Comparison of ENCODE assay signal across 19 cellular contexts in the genomic region with DNA sequence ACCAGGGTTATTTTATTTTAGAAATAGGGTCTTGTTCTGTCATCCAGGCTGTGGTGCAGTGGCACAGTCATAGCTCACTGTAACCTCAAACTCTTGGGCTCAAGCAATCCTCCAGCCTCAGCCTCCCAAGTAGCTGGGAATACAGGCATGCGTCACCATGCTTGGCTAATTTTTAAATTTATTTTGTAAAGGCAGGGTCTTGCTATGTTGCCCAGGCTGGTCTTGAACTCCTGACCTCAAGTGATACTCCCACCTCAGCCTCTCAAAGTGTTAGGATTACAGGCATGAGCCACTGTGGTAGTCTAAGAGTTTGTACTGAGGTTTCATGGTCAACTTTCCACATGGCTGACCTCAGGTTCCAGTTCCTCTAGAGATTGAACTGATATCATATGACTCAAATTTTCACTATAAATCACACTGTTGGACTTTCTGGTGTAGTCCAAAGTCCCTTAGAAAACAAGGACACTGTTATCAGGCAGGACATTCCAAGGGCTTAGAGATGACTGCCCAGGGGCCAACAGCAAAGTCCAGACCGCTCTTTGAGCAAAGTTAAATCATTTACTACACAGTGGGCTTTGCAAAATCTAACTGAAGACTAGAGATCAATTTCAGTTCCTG.
DNase-seq lines count a peak whose midpoint lies in the region; ATAC-seq and TF ChIP-seq lines count a peak whose summit lies in the region.
"Had no signal": no experiment of that assay in that cellular context is flagged by ENCODE, and none has a peak within 500 bp of the region (broad histone marks: within the 10 kb centered on the region; RNA-seq: fewer than 3 reads in every experiment).

No MANE protein-coding gene starts in this region.

- no peaks in the 10 kb centered on the region for H3K36me3 Mint-ChIP-seq in endothelial cell (ENCODE audit: low read depth, unreplicated experiment)
- H3K36me3 Mint-ChIP-seq: CD14-positive monocyte; stimulated activated effector memory CD8-positive, alpha-beta T cell treated with anti-CD3 and anti-CD28 coated beads, Interleukin-12 subunit alpha, Interleukin-12 subunit beta, amount 100 ng/mL, for 72 hours had no signal

- no peak overlapping the region for H3K9ac ChIP-seq in liver (ENCODE audit: low read depth in 1 of 2, low read length in 2 of 2)

- TF ChIP-seq CTCF in liver (IDR thresholded peaks at IDR 0.05; ENCODE audit: low read depth, low read length, missing input control) (no peak), endothelial cell (IDR thresholded peaks at IDR 0.05; ENCODE audit: unreplicated experiment) (no peak)

- WGBS in liver, result 79% methylated on average over 2 of the region's 2 CpGs

- H3K27me3 Mint-ChIP-seq in endothelial cell (ENCODE audit: unreplicated experiment), result peaks cover 2% of the 10 kb centered on the region

- ATAC-seq in GM18519 (IDR thresholded peaks at IDR 0.05; ENCODE audit: low FRiP score, unreplicated experiment) (peak; percentile 73), GM21786 (IDR thresholded peaks at IDR 0.05; ENCODE audit: unreplicated experiment) (peak; percentile 76), HG03432 (IDR thresholded peaks at IDR 0.05; ENCODE audit: unreplicated experiment) (peak; percentile 87)
- ATAC-seq: lower lobe of right lung; Right ventricle myocardium inferior; stimulated activated effector memory CD8-positive, alpha-beta T cell treated with anti-CD3 and anti-CD28 coated beads, Interleukin-12 subunit alpha, Interleukin-12 subunit beta, amount 100 ng/mL, for 72 hours had no signal

- no peak for DNase-seq in GOT3 (lab: John Stamatoyannopoulos, UW)
- no peak for DNase-seq in D341Med (ENCODE audit: low spot score)
- DNase-seq in GF-D8 (lab: John Stamatoyannopoulos, UW), result no peak
- no peak for DNase-seq in endothelial cell (ENCODE audit: low spot score)
- DNase-seq: activated CD8-positive, alpha-beta memory T cell treated with anti-CD3 and anti-CD28 coated beads, Interleukin-2, amount 50 U/mL, for 4 hours; effector memory CD4-positive, alpha-beta T cell; glutamatergic neuron; lower lobe of right lung; NCI-H1048; NCI-H524 treated with DMSO at 0.1 percent for 48 hours; occipital lobe had no signal

- no peaks in the 10 kb centered on the region for H3K36me3 ChIP-seq in liver (ENCODE audit: control insufficient read depth in 4 of 4, insufficient read depth in 3 of 4, low read depth in 1 of 4, low read length in 3 of 4)
- H3K36me3 ChIP-seq: ascending aorta, lower lobe of right lung had no signal

- H3K4me3 ChIP-seq in liver (ENCODE audit: low read depth in 1 of 3, low read length in 3 of 3), result no peak overlapping the region
- H3K4me3 ChIP-seq: ascending aorta, lower lobe of right lung had no signal

- H3K9me3 ChIP-seq in liver (ENCODE audit: control insufficient read depth in 4 of 4, low read length in 3 of 4), result no peaks in the 10 kb centered on the region
- H3K9me3 ChIP-seq: ascending aorta, lower lobe of right lung had no signal

- no peaks in the 10 kb centered on the region for H3K27me3 ChIP-seq in liver (ENCODE audit: control insufficient read depth in 4 of 4, insufficient read depth in 4 of 4, low read length in 3 of 4)
- H3K27me3 ChIP-seq: ascending aorta had no signal

- TF ChIP-seq RAD21 in liver (IDR thresholded peaks at IDR 0.05), result no peak

- H3K4me1 Mint-ChIP-seq in endothelial cell (ENCODE audit: unreplicated experiment), result peaks cover 5% of the 10 kb centered on the region
- H3K4me1 Mint-ChIP-seq: CD14-positive monocyte; stimulated activated effector memory CD8-positive, alpha-beta T cell treated with anti-CD3 and anti-CD28 coated beads, Interleukin-12 subunit alpha, Interleukin-12 subunit beta, amount 100 ng/mL, for 72 hours had no signal

- H3K27ac Mint-ChIP-seq in endothelial cell (ENCODE audit: unreplicated experiment), result no peak overlapping the region
- H3K27ac Mint-ChIP-seq: stimulated activated effector memory CD8-positive, alpha-beta T cell treated with anti-CD3 and anti-CD28 coated beads, Interleukin-12 subunit alpha, Interleukin-12 subunit beta, amount 100 ng/mL, for 72 hours had no signal

- no peaks in the 10 kb centered on the region for H3K9me3 Mint-ChIP-seq in endothelial cell (ENCODE audit: unreplicated experiment)
- H3K9me3 Mint-ChIP-seq: CD14-positive monocyte; stimulated activated effector memory CD8-positive, alpha-beta T cell treated with anti-CD3 and anti-CD28 coated beads, Interleukin-12 subunit alpha, Interleukin-12 subunit beta, amount 100 ng/mL, for 72 hours had no signal

- no peak overlapping the region for H3K4me3 Mint-ChIP-seq in endothelial cell (ENCODE audit: unreplicated experiment)
- H3K4me3 Mint-ChIP-seq: stimulated activated effector memory CD8-positive, alpha-beta T cell treated with anti-CD3 and anti-CD28 coated beads, Interleukin-12 subunit alpha, Interleukin-12 subunit beta, amount 100 ng/mL, for 72 hours had no signal

- H3K4me1 ChIP-seq in liver (ENCODE audit: control insufficient read depth in 4 of 4, insufficient read depth in 4 of 4, low read length in 3 of 4), result no peaks in the 10 kb centered on the region
- H3K4me1 ChIP-seq: ascending aorta, lower lobe of right lung had no signal

- H3K27ac ChIP-seq in liver (ENCODE audit: low read depth in 1 of 2, low read length in 2 of 2), result no peak overlapping the region
- H3K27ac ChIP-seq: ascending aorta, lower lobe of right lung had no signal

TF ChIP-seq in liver, 16 proteins besides CTCF, POLR2A, EP300 and RAD21:
- TF ChIP-seq HNF4A (conservative IDR thresholded peaks at IDR 0.05) (peak; percentile 4 to 60), FOXA1 (IDR thresholded peaks at IDR 0.05) (no peak), SP1 (IDR thresholded peaks at IDR 0.05) (no peak), YY1 (IDR thresholded peaks at IDR 0.05) (no peak), RXRA (IDR thresholded peaks at IDR 0.05) (no peak), FOXA2 (IDR thresholded peaks at IDR 0.05) (no peak)
- TF ChIP-seq, protein P1, sequence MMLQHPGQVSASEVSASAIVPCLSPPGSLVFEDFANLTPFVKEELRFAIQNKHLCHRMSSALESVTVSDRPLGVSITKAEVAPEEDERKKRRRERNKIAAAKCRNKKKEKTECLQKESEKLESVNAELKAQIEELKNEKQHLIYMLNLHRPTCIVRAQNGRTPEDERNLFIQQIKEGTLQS (IDR thresholded peaks at IDR 0.05), result no peak
- TF ChIP-seq, protein P2, sequence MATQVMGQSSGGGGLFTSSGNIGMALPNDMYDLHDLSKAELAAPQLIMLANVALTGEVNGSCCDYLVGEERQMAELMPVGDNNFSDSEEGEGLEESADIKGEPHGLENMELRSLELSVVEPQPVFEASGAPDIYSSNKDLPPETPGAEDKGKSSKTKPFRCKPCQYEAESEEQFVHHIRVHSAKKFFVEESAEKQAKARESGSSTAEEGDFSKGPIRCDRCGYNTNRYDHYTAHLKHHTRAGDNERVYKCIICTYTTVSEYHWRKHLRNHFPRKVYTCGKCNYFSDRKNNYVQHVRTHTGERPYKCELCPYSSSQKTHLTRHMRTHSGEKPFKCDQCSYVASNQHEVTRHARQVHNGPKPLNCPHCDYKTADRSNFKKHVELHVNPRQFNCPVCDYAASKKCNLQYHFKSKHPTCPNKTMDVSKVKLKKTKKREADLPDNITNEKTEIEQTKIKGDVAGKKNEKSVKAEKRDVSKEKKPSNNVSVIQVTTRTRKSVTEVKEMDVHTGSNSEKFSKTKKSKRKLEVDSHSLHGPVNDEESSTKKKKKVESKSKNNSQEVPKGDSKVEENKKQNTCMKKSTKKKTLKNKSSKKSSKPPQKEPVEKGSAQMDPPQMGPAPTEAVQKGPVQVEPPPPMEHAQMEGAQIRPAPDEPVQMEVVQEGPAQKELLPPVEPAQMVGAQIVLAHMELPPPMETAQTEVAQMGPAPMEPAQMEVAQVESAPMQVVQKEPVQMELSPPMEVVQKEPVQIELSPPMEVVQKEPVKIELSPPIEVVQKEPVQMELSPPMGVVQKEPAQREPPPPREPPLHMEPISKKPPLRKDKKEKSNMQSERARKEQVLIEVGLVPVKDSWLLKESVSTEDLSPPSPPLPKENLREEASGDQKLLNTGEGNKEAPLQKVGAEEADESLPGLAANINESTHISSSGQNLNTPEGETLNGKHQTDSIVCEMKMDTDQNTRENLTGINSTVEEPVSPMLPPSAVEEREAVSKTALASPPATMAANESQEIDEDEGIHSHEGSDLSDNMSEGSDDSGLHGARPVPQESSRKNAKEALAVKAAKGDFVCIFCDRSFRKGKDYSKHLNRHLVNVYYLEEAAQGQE (IDR thresholded peaks at IDR 0.05), result no peak
- TF ChIP-seq, protein P3, sequence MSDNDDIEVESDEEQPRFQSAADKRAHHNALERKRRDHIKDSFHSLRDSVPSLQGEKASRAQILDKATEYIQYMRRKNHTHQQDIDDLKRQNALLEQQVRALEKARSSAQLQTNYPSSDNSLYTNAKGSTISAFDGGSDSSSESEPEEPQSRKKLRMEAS (IDR thresholded peaks at IDR 0.05), result no peak
